ENCODE assay signal across 15 cellular contexts in genomic region chr1:43493661-43494450, GRCh38. TPM values are rescaled to one million over a fixed set of nuclear protein-coding genes. Genes with fewer than 3 reads are reported as not detected.
DNase-seq lines count a peak whose midpoint lies in the region; TF ChIP-seq lines count a peak whose summit lies in the region.
"Had no signal": no experiment of that assay in that cellular context is flagged by ENCODE, and none has a peak within 500 bp of the region (broad histone marks: within the 10 kb centered on the region; RNA-seq: fewer than 3 reads in every experiment).

No MANE protein-coding gene starts in this region.

- no peak overlapping the region for H3K27ac ChIP-seq in iPS-20b (ENCODE audit: low read length)
- H3K27ac ChIP-seq in adrenal gland = no peak overlapping the region
- H3K27ac ChIP-seq: colonic mucosa had no signal

- DNase-seq in HFFc6 (no peak), adipocyte (ENCODE audit: low read depth) (peak; percentile 17), retina (peak; percentile 36), NCI-H2029 treated with DMSO at 0.1 percent for 48 hours (lab: John Stamatoyannopoulos, UW) (no peak), adrenal gland (no peak), GM10248 (ENCODE audit: extremely low spot score) (no peak)
- DNase-seq in activated CD4-positive, alpha-beta T cell treated with anti-CD3 and anti-CD28 coated beads, Interleukin-2, amount 50 U/mL, for 1 hour = no peak
- DNase-seq: activated naive CD4-positive, alpha-beta T cell treated with anti-CD3 and anti-CD28 coated beads, Interleukin-2, amount 10 ng/mL, durations not matched to agents 7 days and 5 days; CD4-positive, alpha-beta T cell; colonic mucosa; glutamatergic neuron; NCI-H510A; SHP77 treated with DMSO at 0.1 percent for 48 hours; substantia nigra had no signal

- peaks cover 23% of the 10 kb centered on the region for H3K4me1 Mint-ChIP-seq in HFFc6 (ENCODE audit: low read depth)
- H3K4me1 Mint-ChIP-seq: activated naive CD4-positive, alpha-beta T cell treated with anti-CD3 and anti-CD28 coated beads, Interleukin-2, amount 10 ng/mL, durations not matched to agents 7 days and 5 days had no signal

- intact Hi-C loops in adrenal gland (cut with DNase I) = no loop called here

- CTCF ChIA-PET in GM10248 (lab: Yijun Ruan, JAX) = no interaction called here

- H3K4me1 ChIP-seq in adipocyte (ENCODE audit: control insufficient read depth, insufficient read depth, low read length) (peaks cover 20% of the 10 kb centered on the region), iPS-20b (ENCODE audit: insufficient read depth, low read length) (peaks cover 13% of the 10 kb centered on the region; the same call in 1 of the 2 replicates), adrenal gland (replicated peaks in 1 of 2) (no peaks in the 10 kb centered on the region)
- H3K4me1 ChIP-seq: colonic mucosa had no signal

- H3K9me3 Mint-ChIP-seq in HFFc6 = peaks cover 36% of the 10 kb centered on the region

- H3K4me3 Mint-ChIP-seq in HFFc6 = peak overlapping the region; percentile 39
- H3K4me3 Mint-ChIP-seq: activated naive CD4-positive, alpha-beta T cell treated with anti-CD3 and anti-CD28 coated beads, Interleukin-2, amount 10 ng/mL, durations not matched to agents 7 days and 5 days; CD4-positive, alpha-beta T cell had no signal

- peak overlapping the region; percentile 14 for H3K4me3 ChIP-seq in adipocyte (ENCODE audit: low read length)
- peak overlapping the region; percentile 43; the same call in 1 of the 2 replicates for H3K4me3 ChIP-seq in iPS-20b (ENCODE audit: low read length)
- H3K4me3 ChIP-seq in adrenal gland = no peak overlapping the region
- H3K4me3 ChIP-seq: colonic mucosa had no signal

- H3K36me3 ChIP-seq in adipocyte (ENCODE audit: control insufficient read depth, insufficient read depth, low read length, severe bottlenecking) (no peaks in the 10 kb centered on the region), iPS-20b (ENCODE audit: insufficient read depth, low read depth, low read length) (no peaks in the 10 kb centered on the region), adrenal gland (replicated peaks in 1 of 2) (no peaks in the 10 kb centered on the region)
- H3K36me3 ChIP-seq: colonic mucosa had no signal

- POLR2A ChIA-PET in GM10248 (lab: Yijun Ruan, JAX) = no interaction called here

- no peaks in the 10 kb centered on the region for H3K27me3 ChIP-seq in adipocyte (replicated peaks; ENCODE audit: control insufficient read depth, insufficient read depth, low read length)
- no peaks in the 10 kb centered on the region for H3K27me3 ChIP-seq in iPS-20b (ENCODE audit: insufficient read depth, low read length)
- no peaks in the 10 kb centered on the region for H3K27me3 ChIP-seq in adrenal gland
- H3K27me3 ChIP-seq: colonic mucosa had no signal

- peaks cover 33% of the 10 kb centered on the region for H3K36me3 Mint-ChIP-seq in HFFc6 (ENCODE audit: low read depth)

- peak overlapping the region; percentile 63 for H3K27ac Mint-ChIP-seq in HFFc6
- H3K27ac Mint-ChIP-seq: activated naive CD4-positive, alpha-beta T cell treated with anti-CD3 and anti-CD28 coated beads, Interleukin-2, amount 10 ng/mL, durations not matched to agents 7 days and 5 days; CD4-positive, alpha-beta T cell had no signal

- no peak for TF ChIP-seq POLR2A in adrenal gland (IDR thresholded peaks at IDR 0.05)

- H3K27me3 Mint-ChIP-seq in HFFc6 (ENCODE audit: insufficient read depth) = peaks cover 2% of the 10 kb centered on the region; the same call in 1 of the 2 replicates

- H3K9me3 ChIP-seq in adipocyte (ENCODE audit: control insufficient read depth, low read length) (peaks cover 10% of the 10 kb centered on the region), iPS-20b (ENCODE audit: insufficient read depth, low read depth, low read length) (peaks cover 6% of the 10 kb centered on the region; the same call in 1 of the 2 replicates), adrenal gland (replicated peaks in 1 of 3) (peaks cover 0 to 4% (median 3%) of the 10 kb centered on the region in 3 donors)
- H3K9me3 ChIP-seq: colonic mucosa had no signal

- peak overlapping the region; percentile 45 for H3K9ac ChIP-seq in adipocyte (ENCODE audit: low read length)
- peak overlapping the region; percentile 35; the same call in 1 of the 2 replicates for H3K9ac ChIP-seq in iPS-20b (ENCODE audit: low read depth, low read length)

- TF ChIP-seq CTCF in HFFc6 (IDR thresholded peaks at IDR 0.05) (no peak), adrenal gland (IDR thresholded peaks at IDR 0.05) (no peak), GM10248 (IDR thresholded peaks at IDR 0.05; ENCODE audit: control extremely low read depth, extremely low read depth, low read depth, missing control alignments) (no peak)

- WGBS in adrenal gland, 4 donors = 54 to 60% (median 57%) methylated on average over 11 of the region's 11 CpGs

RNA-seq across cellular contexts. Expression of gene PTPRF, which starts 36.8 kb away (rescaled TPM):
- total RNA-seq in HFFc6 (2021; fragmentation: NEBNext Ultra II Directional; extraction: Animal tissue kit (Norgen Biotek cat#: 25700)) = 100 to 1,000 TPM in 4 of 6 experiments, 10 to 100 TPM in 2; 94.3 to 119 (median 109) TPM
- 10 to 100 TPM; 15.0 to 92.0 (median 43.0) TPM for total RNA-seq in adrenal gland
- 10 to 100 TPM; 10.5 to 21.0 (median 19.9) TPM for polyA plus RNA-seq in adrenal gland

RNA-seq across cellular contexts. Expression of gene HYI, which starts 40.1 kb away (rescaled TPM):
- 10 to 100 TPM; 45.6 to 71.1 (median 61.7) TPM for total RNA-seq in HFFc6 (2021; fragmentation: NEBNext Ultra II Directional; extraction: Animal tissue kit (Norgen Biotek cat#: 25700))
- 10 to 100 TPM; 40.6 to 66.5 (median 51.9) TPM for total RNA-seq in adrenal gland
- 100 to 1,000 TPM in 2 of 3 donors, 10 to 100 TPM in 1; 24.7 to 209 (median 138) TPM for polyA plus RNA-seq in adrenal gland

Comparison
In these comparisons a context has a peak if more than half of its experiments do, and no peak if none do; other contexts are left out.
1. DNase-seq: peak in adipocyte (single experiment) and retina (single experiment); none in HFFc6 (single experiment), NCI-H2029 treated with DMSO at 0.1 percent for 48 hours (single experiment), adrenal gland (0 of 7), GM10248 (single experiment) and activated CD4-positive, alpha-beta T cell treated with anti-CD3 and anti-CD28 coated beads, Interleukin-2, amount 50 U/mL, for 1 hour (single experiment).
2. H3K4me3 ChIP-seq: peak in adipocyte (single experiment) and iPS-20b (single experiment); none in adrenal gland (0 of 4).